Comparison of ENCODE assay signal across 1 cellular context in genomic region chr2:202831241-202831997, GRCh38.
TF ChIP-seq lines count a peak whose summit lies in the region.

No MANE protein-coding gene starts in this region.

TF ChIP-seq in HepG2, 621 proteins besides CTCF, POLR2A, EP300 and RAD21 (continued from another document and continues in another):
- peak; percentile 55; the same call in 1 of the 2 replicates for TF ChIP-seq ZSCAN9 (CRISPR knock-in tag; IDR thresholded peaks at IDR 0.05; ENCODE audit: borderline replicate concordance)
- no peak for TF ChIP-seq FOSL1 (CRISPR knock-in tag; IDR thresholded peaks at IDR 0.05; ENCODE audit: borderline replicate concordance)
- TF ChIP-seq, protein P1, sequence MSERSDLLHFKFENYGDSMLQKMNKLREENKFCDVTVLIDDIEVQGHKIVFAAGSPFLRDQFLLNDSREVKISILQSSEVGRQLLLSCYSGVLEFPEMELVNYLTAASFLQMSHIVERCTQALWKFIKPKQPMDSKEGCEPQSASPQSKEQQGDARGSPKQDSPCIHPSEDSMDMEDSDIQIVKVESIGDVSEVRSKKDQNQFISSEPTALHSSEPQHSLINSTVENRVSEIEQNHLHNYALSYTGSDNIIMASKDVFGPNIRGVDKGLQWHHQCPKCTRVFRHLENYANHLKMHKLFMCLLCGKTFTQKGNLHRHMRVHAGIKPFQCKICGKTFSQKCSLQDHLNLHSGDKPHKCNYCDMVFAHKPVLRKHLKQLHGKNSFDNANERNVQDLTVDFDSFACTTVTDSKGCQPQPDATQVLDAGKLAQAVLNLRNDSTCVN (CRISPR knock-in tag; IDR thresholded peaks at IDR 0.05; ENCODE audit: borderline replicate concordance), result peak; percentile 88
- 0 out of 2 replicates have a peak, but pooled peaks have one; percentile 56 for TF ChIP-seq KMT2A (CRISPR knock-in tag; IDR thresholded peaks at IDR 0.05)
- TF ChIP-seq, protein P2, sequence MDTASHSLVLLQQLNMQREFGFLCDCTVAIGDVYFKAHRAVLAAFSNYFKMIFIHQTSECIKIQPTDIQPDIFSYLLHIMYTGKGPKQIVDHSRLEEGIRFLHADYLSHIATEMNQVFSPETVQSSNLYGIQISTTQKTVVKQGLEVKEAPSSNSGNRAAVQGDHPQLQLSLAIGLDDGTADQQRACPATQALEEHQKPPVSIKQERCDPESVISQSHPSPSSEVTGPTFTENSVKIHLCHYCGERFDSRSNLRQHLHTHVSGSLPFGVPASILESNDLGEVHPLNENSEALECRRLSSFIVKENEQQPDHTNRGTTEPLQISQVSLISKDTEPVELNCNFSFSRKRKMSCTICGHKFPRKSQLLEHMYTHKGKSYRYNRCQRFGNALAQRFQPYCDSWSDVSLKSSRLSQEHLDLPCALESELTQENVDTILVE (CRISPR knock-in tag; IDR thresholded peaks at IDR 0.05), result 0 out of 2 replicates have a peak, but pooled peaks have one; percentile 22
- peak; percentile 79 for TF ChIP-seq ZMYM4 (CRISPR knock-in tag; IDR thresholded peaks at IDR 0.05)
- peak; percentile 60; the same call in 1 of the 2 replicates for TF ChIP-seq SRF (IDR thresholded peaks at IDR 0.05; ENCODE audit: low read depth, low read length)
- TF ChIP-seq ZFY (CRISPR knock-in tag; IDR thresholded peaks at IDR 0.05), result no peak
- 0 out of 2 replicates have a peak, but pooled peaks have one; percentile 46 for TF ChIP-seq TRAFD1 (CRISPR knock-in tag; IDR thresholded peaks at IDR 0.05; ENCODE audit: borderline replicate concordance)
- no peak for TF ChIP-seq ZNF644 (CRISPR knock-in tag; IDR thresholded peaks at IDR 0.05; ENCODE audit: low read depth)
- TF ChIP-seq NFYC (CRISPR knock-in tag; IDR thresholded peaks at IDR 0.05), result peak; percentile 69
- TF ChIP-seq SMC3 (IDR thresholded peaks at IDR 0.05; ENCODE audit: low read length), result peak; percentile 94
- TF ChIP-seq YY1 (IDR thresholded peaks at IDR 0.05; ENCODE audit: insufficient read depth, insufficient replicate concordance, low read depth, low read length), result peak; percentile 29
- no peak for TF ChIP-seq CENPT (CRISPR knock-in tag; IDR thresholded peaks at IDR 0.05; ENCODE audit: low read depth)
- TF ChIP-seq MAFF (IDR thresholded peaks at IDR 0.05; ENCODE audit: low read depth, low read length), result peak; percentile 21; the same call in 1 of the 2 replicates
- TF ChIP-seq TEAD3 (CRISPR knock-in tag; optimal IDR thresholded peaks at IDR 0.05; ENCODE audit: borderline replicate concordance), result peak; percentile 70
- TF ChIP-seq MEF2D (CRISPR knock-in tag; IDR thresholded peaks at IDR 0.05), result 0 out of 2 replicates have a peak, but pooled peaks have one; percentile 16
- 0 out of 2 replicates have a peak, but pooled peaks have one; percentile 35 for TF ChIP-seq TGIF2 (CRISPR knock-in tag; IDR thresholded peaks at IDR 0.05)
- TF ChIP-seq GATAD2A (CRISPR knock-in tag; IDR thresholded peaks at IDR 0.05), result 0 out of 2 replicates have a peak, but pooled peaks have one; percentile 30
- no peak for TF ChIP-seq ZNF530 (CRISPR knock-in tag; IDR thresholded peaks at IDR 0.05; ENCODE audit: low read depth)
- TF ChIP-seq PRDM10 (CRISPR knock-in tag; IDR thresholded peaks at IDR 0.05; ENCODE audit: low read depth), result no peak
- TF ChIP-seq TBL1XR1 (IDR thresholded peaks at IDR 0.05; ENCODE audit: borderline replicate concordance, low read length, partially characterized antibody), result no peak
- TF ChIP-seq SOX13 (IDR thresholded peaks at IDR 0.05), result no peak
- 0 out of 4 replicates have a peak, but pooled peaks of 1 of the 2 experiments have one; percentile 17 for TF ChIP-seq SOX13 (CRISPR knock-in tag; conservative IDR thresholded peaks at IDR 0.05 in 1 of 2, IDR thresholded peaks at IDR 0.05 in 1 of 2)
- TF ChIP-seq POGZ (CRISPR knock-in tag; IDR thresholded peaks at IDR 0.05), result peak; percentile 52; the same call in 1 of the 2 replicates
- TF ChIP-seq, protein P3, sequence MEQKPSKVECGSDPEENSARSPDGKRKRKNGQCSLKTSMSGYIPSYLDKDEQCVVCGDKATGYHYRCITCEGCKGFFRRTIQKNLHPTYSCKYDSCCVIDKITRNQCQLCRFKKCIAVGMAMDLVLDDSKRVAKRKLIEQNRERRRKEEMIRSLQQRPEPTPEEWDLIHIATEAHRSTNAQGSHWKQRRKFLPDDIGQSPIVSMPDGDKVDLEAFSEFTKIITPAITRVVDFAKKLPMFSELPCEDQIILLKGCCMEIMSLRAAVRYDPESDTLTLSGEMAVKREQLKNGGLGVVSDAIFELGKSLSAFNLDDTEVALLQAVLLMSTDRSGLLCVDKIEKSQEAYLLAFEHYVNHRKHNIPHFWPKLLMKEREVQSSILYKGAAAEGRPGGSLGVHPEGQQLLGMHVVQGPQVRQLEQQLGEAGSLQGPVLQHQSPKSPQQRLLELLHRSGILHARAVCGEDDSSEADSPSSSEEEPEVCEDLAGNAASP (CRISPR knock-in tag; IDR thresholded peaks at IDR 0.05; ENCODE audit: borderline replicate concordance), result 0 out of 2 replicates have a peak, but pooled peaks have one; percentile 13
- no peak for TF ChIP-seq PHF5A (CRISPR knock-in tag; IDR thresholded peaks at IDR 0.05; ENCODE audit: low read depth, unreplicated experiment)
- TF ChIP-seq FOXA3 (CRISPR knock-in tag; IDR thresholded peaks at IDR 0.05), result 0 out of 2 replicates have a peak, but pooled peaks have one; percentile 25
- TF ChIP-seq RFXANK (CRISPR knock-in tag; IDR thresholded peaks at IDR 0.05), result peak; percentile 80; the same call in 1 of the 2 replicates
- peak; percentile 27; the same call in 1 of the 2 replicates for TF ChIP-seq ZNF205 (CRISPR knock-in tag; IDR thresholded peaks at IDR 0.05)
- TF ChIP-seq HNF4A (CRISPR knock-in tag; IDR thresholded peaks at IDR 0.05), result peak; percentile 28; the same call in 1 of the 2 replicates
- TF ChIP-seq HDAC2 (CRISPR knock-in tag; IDR thresholded peaks at IDR 0.05), result peak; percentile 53; the same call in 1 of the 2 replicates
- 0 out of 2 replicates have a peak, but pooled peaks have one; percentile 27 for TF ChIP-seq SOX5 (CRISPR knock-in tag; IDR thresholded peaks at IDR 0.05; ENCODE audit: borderline replicate concordance)
- peak; percentile 56; the same call in 1 of the 2 replicates for TF ChIP-seq MIER2 (CRISPR knock-in tag; IDR thresholded peaks at IDR 0.05)
- TF ChIP-seq, protein P4, sequence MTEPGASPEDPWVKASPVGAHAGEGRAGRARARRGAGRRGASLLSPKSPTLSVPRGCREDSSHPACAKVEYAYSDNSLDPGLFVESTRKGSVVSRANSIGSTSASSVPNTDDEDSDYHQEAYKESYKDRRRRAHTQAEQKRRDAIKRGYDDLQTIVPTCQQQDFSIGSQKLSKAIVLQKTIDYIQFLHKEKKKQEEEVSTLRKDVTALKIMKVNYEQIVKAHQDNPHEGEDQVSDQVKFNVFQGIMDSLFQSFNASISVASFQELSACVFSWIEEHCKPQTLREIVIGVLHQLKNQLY (CRISPR knock-in tag; IDR thresholded peaks at IDR 0.05), result 0 out of 2 replicates have a peak, but pooled peaks have one; percentile 44
- 0 out of 2 replicates have a peak, but pooled peaks have one; percentile 30 for TF ChIP-seq ATF1 (CRISPR knock-in tag; IDR thresholded peaks at IDR 0.05)
- peak; percentile 33; the same call in 1 of the 2 replicates for TF ChIP-seq ZNF263 (CRISPR knock-in tag; IDR thresholded peaks at IDR 0.05)
- no peak for TF ChIP-seq ZNF607 (CRISPR knock-in tag; IDR thresholded peaks at IDR 0.05; ENCODE audit: borderline replicate concordance)
- TF ChIP-seq, protein P5, sequence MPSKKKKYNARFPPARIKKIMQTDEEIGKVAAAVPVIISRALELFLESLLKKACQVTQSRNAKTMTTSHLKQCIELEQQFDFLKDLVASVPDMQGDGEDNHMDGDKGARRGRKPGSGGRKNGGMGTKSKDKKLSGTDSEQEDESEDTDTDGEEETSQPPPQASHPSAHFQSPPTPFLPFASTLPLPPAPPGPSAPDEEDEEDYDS (CRISPR knock-in tag; IDR thresholded peaks at IDR 0.05), result 0 out of 2 replicates have a peak, but pooled peaks have one; percentile 55
- 0 out of 2 replicates have a peak, but pooled peaks have one; percentile 32 for TF ChIP-seq KAT8 (CRISPR knock-in tag; IDR thresholded peaks at IDR 0.05)
- TF ChIP-seq MYNN (CRISPR knock-in tag; IDR thresholded peaks at IDR 0.05; ENCODE audit: low read depth), result no peak
- 0 out of 4 replicates have a peak, but pooled peaks of 1 of the 2 experiments have one; percentile 2 for TF ChIP-seq MAFK (conservative IDR thresholded peaks at IDR 0.05 in 1 of 2, IDR thresholded peaks at IDR 0.05 in 1 of 2; ENCODE audit: low read length in 2 of 2)
- TF ChIP-seq ZNF331 (CRISPR knock-in tag; IDR thresholded peaks at IDR 0.05), result peak; percentile 49; the same call in 1 of the 2 replicates
- TF ChIP-seq ATF7 (IDR thresholded peaks at IDR 0.05), result no peak
- no peak for TF ChIP-seq ATF7 (CRISPR knock-in tag; IDR thresholded peaks at IDR 0.05)
- TF ChIP-seq, protein P6, sequence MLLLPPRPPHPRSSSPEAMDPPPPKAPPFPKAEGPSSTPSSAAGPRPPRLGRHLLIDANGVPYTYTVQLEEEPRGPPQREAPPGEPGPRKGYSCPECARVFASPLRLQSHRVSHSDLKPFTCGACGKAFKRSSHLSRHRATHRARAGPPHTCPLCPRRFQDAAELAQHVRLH (CRISPR knock-in tag; IDR thresholded peaks at IDR 0.05; ENCODE audit: borderline replicate concordance, low read depth), result peak; percentile 42; the same call in 1 of the 2 replicates
- TF ChIP-seq ZNF567 (CRISPR knock-in tag; IDR thresholded peaks at IDR 0.05; ENCODE audit: borderline replicate concordance), result no peak
- peak; percentile 38; the same call in 1 of the 2 replicates for TF ChIP-seq GATAD1 (CRISPR knock-in tag; IDR thresholded peaks at IDR 0.05)
- no peak for TF ChIP-seq RNF2 (conservative IDR thresholded peaks at IDR 0.05; ENCODE audit: low read depth)
- peak; percentile 44; the same call in 1 of the 2 replicates for TF ChIP-seq ZGPAT (CRISPR knock-in tag; IDR thresholded peaks at IDR 0.05)
- no peak for TF ChIP-seq ZNF513 (CRISPR knock-in tag; conservative IDR thresholded peaks at IDR 0.05)
- TF ChIP-seq ELF3 (CRISPR knock-in tag; IDR thresholded peaks at IDR 0.05), result peak; percentile 50; the same call in 1 of the 2 replicates
- no peak for TF ChIP-seq ZNF33A (CRISPR knock-in tag; IDR thresholded peaks at IDR 0.05; ENCODE audit: borderline replicate concordance)
